28 cellular contexts compared by ENCODE assay signal in the genomic region with DNA sequence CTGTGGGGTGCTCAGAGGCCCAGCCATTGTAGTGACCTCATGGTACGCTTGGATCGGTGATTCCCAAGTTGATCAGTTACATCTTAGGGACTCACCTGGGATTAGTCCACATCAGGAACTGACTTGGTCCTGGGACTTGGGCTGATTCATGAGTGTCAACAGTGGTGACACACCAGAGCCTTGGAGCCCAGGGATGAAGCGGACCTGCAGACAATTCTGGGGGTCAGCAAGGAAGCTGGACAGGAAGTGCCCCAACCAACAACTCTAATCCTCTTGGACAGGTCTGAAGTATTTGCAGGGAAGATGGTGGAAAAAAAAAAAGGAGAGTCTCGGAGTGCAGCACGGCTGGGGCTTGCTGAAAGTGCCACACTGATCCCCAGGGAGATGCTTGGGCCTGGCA.
"Had no signal": no experiment of that assay in that cellular context is flagged by ENCODE, and none has a peak within 500 bp of the region (broad histone marks: within the 10 kb centered on the region; RNA-seq: fewer than 3 reads in every experiment).

No MANE protein-coding gene starts in this region.

- ATAC-seq: effector memory CD8-positive, alpha-beta T cell; esophagus mucosa; gastrocnemius medialis; left cardiac atrium; left lung; left ventricle myocardium superior; lower lobe of right lung; mucosa of descending colon; naive thymus-derived CD4-positive, alpha-beta T cell had no signal

- H3K9me3 Mint-ChIP-seq: dendritic cell treated with granulocyte-macrophage colony-stimulating factor and Interleukin-4, amounts not matched to agents 40 ng/mL and 50 ng/mL, for 4 days; effector memory CD8-positive, alpha-beta T cell; endodermal cell; immature natural killer cell had no signal

- H3K4me3 Mint-ChIP-seq: dendritic cell treated with granulocyte-macrophage colony-stimulating factor and Interleukin-4, amounts not matched to agents 40 ng/mL and 50 ng/mL, for 4 days; effector memory CD8-positive, alpha-beta T cell; endodermal cell; immature natural killer cell; mesothelial cell of epicardium; naive thymus-derived CD4-positive, alpha-beta T cell had no signal

- H3K27ac Mint-ChIP-seq: dendritic cell treated with granulocyte-macrophage colony-stimulating factor and Interleukin-4, amounts not matched to agents 40 ng/mL and 50 ng/mL, for 4 days; effector memory CD8-positive, alpha-beta T cell; endodermal cell; immature natural killer cell; mesothelial cell of epicardium had no signal

- DNase-seq: colonic mucosa; cortex of kidney; effector CD8-positive, alpha-beta T cell; effector memory CD8-positive, alpha-beta T cell; endodermal cell; erythroblast; esophagus squamous epithelium; foreskin fibroblast; foreskin melanocyte; gastrocnemius medialis; glutamatergic neuron; head of caudate nucleus; heart right ventricle; hypothalamus; immature natural killer cell; islet precursor cell; kidney; kidney glomerular epithelial cell; left cardiac atrium; left lung; left ventricle myocardium superior; lower lobe of right lung; mesenchymal stem cell; mucosa of descending colon; naive thymus-derived CD4-positive, alpha-beta T cell had no signal

- H3K36me3 Mint-ChIP-seq: immature natural killer cell; mesothelial cell of epicardium; naive thymus-derived CD4-positive, alpha-beta T cell had no signal

- H3K4me1 Mint-ChIP-seq: endodermal cell; immature natural killer cell; mesothelial cell of epicardium; naive thymus-derived CD4-positive, alpha-beta T cell had no signal

- H3K27me3 Mint-ChIP-seq: dendritic cell treated with granulocyte-macrophage colony-stimulating factor and Interleukin-4, amounts not matched to agents 40 ng/mL and 50 ng/mL, for 4 days had no signal
